In genomic region chr14:68948686-68949085, GRCh38 we compare ENCODE assay signal across 1 cellular context.
TF ChIP-seq lines count a peak whose summit lies in the region.

No MANE protein-coding gene starts in this region.

TF ChIP-seq in SK-N-SH treated with all-trans-retinoic acid at 6 μM for 48 hours, 23 proteins besides CTCF, POLR2A, EP300 and RAD21 (continued from another document):
- TF ChIP-seq CSRNP3 (CRISPR knock-in tag; IDR thresholded peaks at IDR 0.05), result no peak
- no peak for TF ChIP-seq ZNF8 (CRISPR knock-in tag; IDR thresholded peaks at IDR 0.05)
- TF ChIP-seq POU6F1 (CRISPR knock-in tag; IDR thresholded peaks at IDR 0.05; ENCODE audit: borderline replicate concordance, low read depth), result no peak
- no peak for TF ChIP-seq TCF4 (CRISPR knock-in tag; IDR thresholded peaks at IDR 0.05; ENCODE audit: borderline replicate concordance)
